8 cellular contexts compared by ENCODE assay signal in genomic region chr7:84025332-84025927, GRCh38.
A peak's percentile ranks its signal among the peaks of the same experiment; 100 is the strongest.
DNase-seq lines count a peak whose midpoint lies in the region; ATAC-seq and TF ChIP-seq lines count a peak whose summit lies in the region.

No MANE protein-coding gene starts in this region.

- no peak overlapping the region for H2AFZ ChIP-seq in PC-9

- peak overlapping the region; percentile 80 for H3K27ac ChIP-seq in PC-9

- TF ChIP-seq CTCF in PC-9 (conservative IDR thresholded peaks at IDR 0.05): no peak
- TF ChIP-seq CTCF in epithelial cell of proximal tubule (conservative IDR thresholded peaks at IDR 0.05; ENCODE audit: low read depth, low read length): no peak

- ATAC-seq in HG02571 (IDR thresholded peaks at IDR 0.05; ENCODE audit: unreplicated experiment): no peak
- no peak for ATAC-seq in HG02885 (IDR thresholded peaks at IDR 0.05; ENCODE audit: poor library complexity, unreplicated experiment)

- no TSS peak for BruUV-seq in PC-9 (replicated peaks; lab: Mats Ljungman, UMichigan)

- DNase-seq in EH (ENCODE audit: low read depth) (peak; percentile 99), PC-9 (peak; percentile 77 to 96), epithelial cell of proximal tubule (ENCODE audit: low read depth) (peak; percentile 97), non-pigmented ciliary epithelial cell (ENCODE audit: low read depth) (peak; percentile 90), NCI-H2196 treated with DMSO at 0.1 percent for 48 hours (lab: John Stamatoyannopoulos, UW; ENCODE audit: unreplicated experiment) (no peak), HEK293T (ENCODE audit: extremely low spot score) (no peak)

- no peaks in the 10 kb centered on the region for H3K9me2 ChIP-seq in PC-9 (ENCODE audit: insufficient read depth)

- H3F3A ChIP-seq in PC-9 (ENCODE audit: insufficient read depth, low read depth): peaks cover 33% of the 10 kb centered on the region

- H3K4me1 ChIP-seq in PC-9 (replicated peaks; ENCODE audit: insufficient read depth): peaks cover 42% of the 10 kb centered on the region

- H3K4me3 ChIP-seq in PC-9 (no peak overlapping the region), epithelial cell of proximal tubule (ENCODE audit: low read depth, low read length) (no peak overlapping the region)

- no peaks in the 10 kb centered on the region for H4K20me1 ChIP-seq in PC-9 (ENCODE audit: insufficient read depth)

- CTCF ChIA-PET in PC-9 (lab: Charles Lee) (no interaction called here), HEK293T (lab: Yijun Ruan, JAX) (no interaction called here)

- POLR2A ChIA-PET in PC-9 (lab: Charles Lee; ENCODE audit: unreplicated experiment) (interaction anchor here (0.5 to 0.6 kb wide), 3 partner anchors 153 to 504 kb away, joined by 3 to 10 read pairs (median 8); partner anchors contain the start of gene SEMA3A), HEK293T (lab: Yijun Ruan, JAX) (no interaction called here)

- H3K9me3 ChIP-seq in PC-9 (ENCODE audit: insufficient read depth, low read depth): no peaks in the 10 kb centered on the region

- H3K36me3 ChIP-seq in PC-9 (ENCODE audit: low read depth): no peaks in the 10 kb centered on the region

- H3K27me3 ChIP-seq in PC-9 (ENCODE audit: insufficient read depth, low read depth): no peaks in the 10 kb centered on the region

- intact Hi-C loops in PC-9 (cut with micrococcal nuclease; ENCODE audit: unreplicated experiment): loop anchor here (1.0 to 2.0 kb wide), 11 partner anchors 17 to 997 kb away; no protein-coding TSS in a partner anchor

- no peaks in the 10 kb centered on the region for H3K79me2 ChIP-seq in PC-9 (ENCODE audit: low read depth)

- H3K4me2 ChIP-seq in PC-9: peak overlapping the region; percentile 36

TF ChIP-seq in HEK293T, 16 proteins besides CTCF, POLR2A, EP300 and RAD21:
- TF ChIP-seq BHLHE40 (IDR thresholded peaks at IDR 0.05; ENCODE audit: borderline replicate concordance) (no peak), ARNT (IDR thresholded peaks at IDR 0.05) (no peak), ELF4 (IDR thresholded peaks at IDR 0.05) (no peak), CTBP1 (IDR thresholded peaks at IDR 0.05; ENCODE audit: borderline replicate concordance) (no peak), LEF1 (IDR thresholded peaks at IDR 0.05; ENCODE audit: borderline replicate concordance) (no peak), L3MBTL2 (conservative IDR thresholded peaks at IDR 0.05) (no peak), FOXK2 (IDR thresholded peaks at IDR 0.05) (no peak), SP1 (IDR thresholded peaks at IDR 0.05) (no peak)

Comparison
In these comparisons a context has a peak if more than half of its experiments do, and no peak if none do; other contexts are left out.
1. DNase-seq: peak in EH (single experiment), PC-9 (2 of 2), epithelial cell of proximal tubule (single experiment) and non-pigmented ciliary epithelial cell (single experiment); none in NCI-H2196 treated with DMSO at 0.1 percent for 48 hours (single experiment) and HEK293T (single experiment).